ENCODE assay signal across 11 cellular contexts in the genomic region with DNA sequence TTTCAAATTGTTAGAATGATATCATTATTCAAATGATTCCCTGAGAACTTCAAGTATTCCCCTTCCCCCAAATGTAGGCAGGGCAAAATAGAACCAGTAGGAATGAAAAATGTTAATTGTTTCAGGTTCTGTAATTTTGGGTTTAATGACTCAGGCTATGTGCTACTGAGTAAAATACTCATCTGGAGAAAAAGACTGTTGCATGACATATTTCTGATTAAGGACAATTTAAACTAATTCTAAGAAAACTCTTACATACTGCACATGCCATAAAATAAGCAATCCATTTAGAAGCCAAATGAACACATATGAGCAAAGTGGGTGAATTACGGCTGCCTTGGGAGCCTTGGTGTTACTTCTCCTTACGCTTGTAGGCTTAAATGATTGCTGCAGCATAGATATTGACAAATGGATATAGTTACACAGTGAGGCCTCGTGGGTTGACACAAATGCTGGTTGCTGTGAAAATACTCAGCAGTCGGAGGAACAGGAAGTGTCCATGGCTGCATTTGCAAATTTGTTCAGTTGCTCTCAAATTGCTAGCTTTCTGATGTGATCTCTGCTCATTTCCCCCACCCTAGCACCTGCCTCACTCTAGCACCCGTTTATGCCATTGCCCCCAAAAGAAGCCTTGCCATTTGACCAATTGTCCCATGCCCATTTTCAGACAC.
DNase-seq lines count a peak whose midpoint lies in the region; ATAC-seq lines count a peak whose summit lies in the region.
"Had no signal": no experiment of that assay in that cellular context is flagged by ENCODE, and none has a peak within 500 bp of the region (broad histone marks: within the 10 kb centered on the region; RNA-seq: fewer than 3 reads in every experiment).

No MANE protein-coding gene starts in this region.

- H2BK12ac ChIP-seq in neuronal stem cell (ENCODE audit: low read length): no peak overlapping the region

- no peak overlapping the region for H3K18ac ChIP-seq in neuronal stem cell (ENCODE audit: low read length)

- no peak overlapping the region for H4K91ac ChIP-seq in neuronal stem cell (ENCODE audit: low read depth, low read length, poor library complexity)

- no peak overlapping the region for H3K23ac ChIP-seq in neuronal stem cell (ENCODE audit: low read depth, low read length, poor library complexity)

- no peak overlapping the region for H3K27ac ChIP-seq in neuronal stem cell (replicated peaks; ENCODE audit: low read length)
- H3K27ac ChIP-seq: breast epithelium had no signal

- peak; percentile 67 for DNase-seq in NCI-H748 (lab: John Stamatoyannopoulos, UW; ENCODE audit: unreplicated experiment)
- no peak for DNase-seq in NCI-H748 treated with DMSO at 0.1 percent for 48 hours (lab: John Stamatoyannopoulos, UW)
- DNase-seq in SKM-1 treated with dmso at 0.1 percent for 144 hours (lab: John Stamatoyannopoulos, UW; ENCODE audit: unreplicated experiment): peak; percentile 79
- DNase-seq in neuronal stem cell (ENCODE audit: low spot score): no peak
- no peak for DNase-seq in HuH-7 (ENCODE audit: low spot score)
- DNase-seq in NCI-H226: no peak
- DNase-seq: HCEC 1CT, kidney glomerular epithelial cell had no signal

- H2BK15ac ChIP-seq in neuronal stem cell (ENCODE audit: low read length): no peak overlapping the region

- H3K9me3 ChIP-seq in neuronal stem cell (replicated peaks in 1 of 2; ENCODE audit: control insufficient read depth in 2 of 2, insufficient read depth in 1 of 2, low read depth in 1 of 2, low read length in 2 of 2): no peaks in the 10 kb centered on the region
- H3K9me3 ChIP-seq: breast epithelium had no signal

- H2BK120ac ChIP-seq in neuronal stem cell (ENCODE audit: low read depth, low read length): no peak overlapping the region

- H2AK5ac ChIP-seq in neuronal stem cell (ENCODE audit: low read depth, low read length): no peak overlapping the region

- no peak overlapping the region for H3K4ac ChIP-seq in neuronal stem cell (ENCODE audit: low read length)

- no peak overlapping the region for H3K4me3 ChIP-seq in neuronal stem cell (ENCODE audit: low read length in 2 of 2)
- H3K4me3 ChIP-seq: breast epithelium had no signal

- no peak overlapping the region for H4K8ac ChIP-seq in neuronal stem cell (ENCODE audit: low read depth, low read length)

- H3K9ac ChIP-seq in neuronal stem cell (ENCODE audit: low read depth, low read length, poor library complexity): no peak overlapping the region

- H3K4me1 ChIP-seq in neuronal stem cell (ENCODE audit: control insufficient read depth in 2 of 2, insufficient read depth in 1 of 2, low read depth in 1 of 2, low read length in 2 of 2): no peaks in the 10 kb centered on the region
- H3K4me1 ChIP-seq: breast epithelium had no signal

- H2BK5ac ChIP-seq in neuronal stem cell (ENCODE audit: low read length): no peak overlapping the region

- peak overlapping the region; percentile 66 for H2AFZ ChIP-seq in neuronal stem cell (ENCODE audit: low read length)

- no peaks in the 10 kb centered on the region for H3K36me3 ChIP-seq in neuronal stem cell (replicated peaks in 1 of 2; ENCODE audit: control insufficient read depth in 2 of 2, insufficient read depth in 2 of 2, low read length in 2 of 2)
- H3K36me3 ChIP-seq: breast epithelium had no signal

- peak; percentile 34 for ATAC-seq in HG02885 (IDR thresholded peaks at IDR 0.05; ENCODE audit: poor library complexity, unreplicated experiment)
- ATAC-seq in GM19452 (IDR thresholded peaks at IDR 0.05; ENCODE audit: unreplicated experiment): no peak

- no peaks in the 10 kb centered on the region for H3K79me1 ChIP-seq in neuronal stem cell (ENCODE audit: low read depth, low read length)

- no peak overlapping the region for H3K14ac ChIP-seq in neuronal stem cell (ENCODE audit: low read length)

- no peaks in the 10 kb centered on the region for H3K27me3 ChIP-seq in neuronal stem cell (ENCODE audit: control insufficient read depth in 3 of 3, insufficient read depth in 3 of 3, low read depth in 1 of 3, low read length in 3 of 3)
- H3K27me3 ChIP-seq: breast epithelium had no signal

- H3K4me2 ChIP-seq in neuronal stem cell (ENCODE audit: insufficient read depth, low read length, poor library complexity, severe bottlenecking): no peak overlapping the region

- no CpG with 5 or more reads among the region's 5 CpGs for WGBS in neuronal stem cell (ENCODE audit: extremely low coverage in 2 of 2, insufficient read length in 2 of 2, insufficient replicate concordance in 1 of 2), 2 donors

Comparison
In these comparisons a context has a peak if more than half of its experiments do, and no peak if none do; other contexts are left out.
1. DNase-seq: peak in NCI-H748 (single experiment) and SKM-1 treated with dmso at 0.1 percent for 144 hours (single experiment); none in NCI-H748 treated with DMSO at 0.1 percent for 48 hours (single experiment), neuronal stem cell (single experiment), HuH-7 (single experiment) and NCI-H226 (single experiment).